Comparison of ENCODE assay signal across 15 cellular contexts in the genomic region with DNA sequence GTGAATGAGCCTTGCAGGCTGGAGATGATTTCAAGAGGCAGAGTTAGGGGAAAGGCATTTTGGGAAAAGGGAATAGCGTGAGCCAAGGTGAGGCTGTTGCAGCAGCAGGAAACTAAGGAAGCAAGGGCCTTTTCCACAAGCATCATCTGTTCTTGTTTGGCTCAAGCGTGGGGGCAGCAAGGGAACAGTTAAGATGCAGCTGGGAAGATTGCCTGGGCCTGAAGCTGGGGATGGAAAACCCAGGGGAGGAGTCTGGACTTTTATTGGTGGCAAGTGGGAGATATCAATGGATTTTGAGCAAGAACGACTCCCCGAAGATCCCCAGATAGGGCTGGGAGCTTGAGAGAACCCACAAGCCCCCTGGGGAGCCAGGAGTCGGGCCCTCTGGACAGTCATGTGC. TPM values are rescaled to one million over a fixed set of nuclear protein-coding genes. Genes with fewer than 3 reads are reported as not detected.
A peak's percentile ranks its signal among the peaks of the same experiment; 100 is the strongest.
DNase-seq lines count a peak whose midpoint lies in the region; ATAC-seq, FAIRE-seq and TF ChIP-seq lines count a peak whose summit lies in the region.
"Had no signal": no experiment of that assay in that cellular context is flagged by ENCODE, and none has a peak within 500 bp of the region (broad histone marks: within the 10 kb centered on the region; RNA-seq: fewer than 3 reads in every experiment).

No MANE protein-coding gene starts in this region.

- peaks cover 0 to 6% (median 2%) of the 10 kb centered on the region in 3 donors for H3K27me3 Mint-ChIP-seq in CD14-positive monocyte (ENCODE audit: low read depth in 3 of 3)

- no peak overlapping the region for H3K9ac ChIP-seq in kidney (ENCODE audit: low read length in 2 of 2)

- H3K36me3 Mint-ChIP-seq in CD14-positive monocyte, result no peaks in the 10 kb centered on the region

- TF ChIP-seq CTCF in CD14-positive monocyte (IDR thresholded peaks at IDR 0.05) (no peak), kidney (IDR thresholded peaks at IDR 0.05; ENCODE audit: borderline replicate concordance, extremely low read depth, insufficient read depth) (no peak), suprapubic skin (IDR thresholded peaks at IDR 0.05) (no peak), sigmoid colon (IDR thresholded peaks at IDR 0.05) (no peak)

- H3K9me3 ChIP-seq in kidney (ENCODE audit: control insufficient read depth in 1 of 2, low read length in 2 of 2) (no peaks in the 10 kb centered on the region), suprapubic skin (no peaks in the 10 kb centered on the region), sigmoid colon (no peaks in the 10 kb centered on the region)

- 76% methylated on average over 5 of the region's 5 CpGs for WGBS in suprapubic skin
- WGBS in sigmoid colon, 2 donors, result 49 to 58% methylated on average over 5 of the region's 5 CpGs

- H3K36me3 ChIP-seq in kidney (ENCODE audit: control insufficient read depth in 1 of 2, insufficient read depth in 2 of 2, low read length in 2 of 2) (no peaks in the 10 kb centered on the region), suprapubic skin (no peaks in the 10 kb centered on the region), sigmoid colon (no peaks in the 10 kb centered on the region)

- TF ChIP-seq POLR2A in suprapubic skin (IDR thresholded peaks at IDR 0.05) (no peak), sigmoid colon (IDR thresholded peaks at IDR 0.05) (no peak)

- ATAC-seq in sciatic nerve, result no peak

- intact Hi-C loops in CD14-positive monocyte (cut with micrococcal nuclease), result no loop called here
- intact Hi-C loops in kidney (cut with DNase I), result no loop called here
- intact Hi-C loops in sciatic nerve (cut with DNase I), result loop anchor here (5.0 kb wide), 1 partner anchor 43 kb away; no protein-coding TSS in a partner anchor
- intact Hi-C loops in sigmoid colon (cut with DNase I), result no loop called here

- H3K4me3 ChIP-seq in kidney (ENCODE audit: low read length in 2 of 2), result no peak overlapping the region
- H3K4me3 ChIP-seq in suprapubic skin, result no peak overlapping the region
- no peak overlapping the region for H3K4me3 ChIP-seq in sigmoid colon

- H3K4me1 Mint-ChIP-seq in CD14-positive monocyte, result peaks cover 17% of the 10 kb centered on the region

- no peak overlapping the region for H3K4me3 Mint-ChIP-seq in CD14-positive monocyte

- peak overlapping the region in 1 of 7 donors; percentile 21 for H3K27ac Mint-ChIP-seq in CD14-positive monocyte

- DNase-seq in CD14-positive monocyte (ENCODE audit: low spot score) (peak; percentile 19), caudate nucleus (lab: John Stamatoyannopoulos, UW) (no peak), kidney (peak; percentile 15), suprapubic skin (ENCODE audit: low spot score in 2 of 2) (no peak), sciatic nerve (ENCODE audit: low spot score) (no peak), sigmoid colon (no peak), NOMO-1 treated with dmso at 0.1 percent for 144 hours (lab: John Stamatoyannopoulos, UW; ENCODE audit: unreplicated experiment) (no peak)
- DNase-seq: DMS 273 treated with DMSO at 0.1 percent for 48 hours, Karpas-422, NCI-H187 treated with DMSO at 0.1 percent for 48 hours, SIG-M5 had no signal

- no peaks in the 10 kb centered on the region for H3K27me3 ChIP-seq in suprapubic skin
- H3K27me3 ChIP-seq in sigmoid colon, result no peaks in the 10 kb centered on the region

- peaks cover 0 to 3% (median 0%) of the 10 kb centered on the region in 7 donors for H3K9me3 Mint-ChIP-seq in CD14-positive monocyte

- peak overlapping the region; percentile 99 for H3K27ac ChIP-seq in caudate nucleus (ENCODE audit: low read depth, low read length)
- no peak overlapping the region for H3K27ac ChIP-seq in kidney (ENCODE audit: low read depth in 2 of 2, low read length in 2 of 2)
- peak overlapping the region; percentile 21 for H3K27ac ChIP-seq in suprapubic skin
- H3K27ac ChIP-seq in sigmoid colon, result peak overlapping the region in 2 of 4 donors; percentile 37 to 75

- FAIRE-seq in kidney (lab: Jason Lieb, UNC), result no peak
- FAIRE-seq: H54, RCC 7860 had no signal

- H3K4me1 ChIP-seq in kidney (ENCODE audit: control insufficient read depth in 1 of 2, insufficient read depth in 1 of 2, low read depth in 1 of 2, low read length in 2 of 2), result peaks cover 0 to 12% of the 10 kb centered on the region in 2 donors
- peaks cover 20% of the 10 kb centered on the region for H3K4me1 ChIP-seq in suprapubic skin
- H3K4me1 ChIP-seq in sigmoid colon, result peaks cover 0 to 34% (median 22%) of the 10 kb centered on the region in 4 donors

- no peak for TF ChIP-seq EP300 in suprapubic skin (IDR thresholded peaks at IDR 0.05)
- TF ChIP-seq EP300 in sigmoid colon (IDR thresholded peaks at IDR 0.05), result no peak

RNA-seq across cellular contexts. Expression of a gene that starts 27.3 kb away (rescaled TPM):
- polyA plus RNA-seq in CD14-positive monocyte (1 to 10 TPM; 6.4 to 7.2 TPM), kidney (ENCODE audit: insufficient read depth, low read depth, low replicate concordance) (28.4 TPM), sigmoid colon (10 to 100 TPM; 21.0 to 38.9 (median 25.4) TPM)
- total RNA-seq in kidney (43.4 TPM), suprapubic skin (10 to 100 TPM; 36.7 to 72.0 (median 61.5) TPM), sciatic nerve (28.7 TPM), sigmoid colon (10 to 100 TPM; 14.3 to 21.7 (median 17.2) TPM)

RNA-seq across cellular contexts. Expression of a gene that starts 45.5 kb away (rescaled TPM):
- not detected for polyA plus RNA-seq in CD14-positive monocyte
- total RNA-seq in kidney, result 1.5 TPM
- 0.22 TPM for polyA plus RNA-seq in kidney (ENCODE audit: insufficient read depth, low read depth, low replicate concordance)
- 10 to 100 TPM; 15.2 to 30.8 (median 20.5) TPM for total RNA-seq in suprapubic skin
- total RNA-seq in sciatic nerve, result 179 TPM
- total RNA-seq in sigmoid colon, result 10 to 100 TPM in 1 of 4 donors, 1 to 10 TPM in 3; 3.8 to 17.5 (median 8.4) TPM
- polyA plus RNA-seq in sigmoid colon, result 1 to 10 TPM in 2 of 3 donors, under 1 TPM in 1; 0.23 to 2.8 (median 1.8) TPM
- total RNA-seq: NCI-H460 had no signal
- polyA plus RNA-seq: BJ had no signal

RNA-seq across cellular contexts. Expression of a gene that starts 54.1 kb away (rescaled TPM):
- polyA plus RNA-seq in CD14-positive monocyte, result not detected
- total RNA-seq in kidney, result 0.31 TPM
- 0.92 TPM for polyA plus RNA-seq in kidney (ENCODE audit: insufficient read depth, low read depth, low replicate concordance)
- not detected for total RNA-seq in suprapubic skin
- total RNA-seq in sciatic nerve, result 1.7 TPM
- total RNA-seq in sigmoid colon, result under 1 TPM in 2 of 4 donors, not detected in 2; 0.55 to 0.71 TPM
- under 1 TPM in 1 of 3 donors, not detected in 2; 0.20 TPM for polyA plus RNA-seq in sigmoid colon
- total RNA-seq: NCI-H460 had no signal

Comparison
In these comparisons a context has a peak if more than half of its experiments do, and no peak if none do; other contexts are left out.
1. DNase-seq: peak in CD14-positive monocyte (single experiment) and kidney (single experiment); none in caudate nucleus (0 of 61), suprapubic skin (0 of 2), sciatic nerve (single experiment), sigmoid colon (single experiment) and NOMO-1 treated with dmso at 0.1 percent for 144 hours (single experiment).
2. H3K27ac ChIP-seq: peak in caudate nucleus (single experiment) and suprapubic skin (single experiment); none in kidney (0 of 2).